ENCODE assay signal across 12 cellular contexts in the genomic region with DNA sequence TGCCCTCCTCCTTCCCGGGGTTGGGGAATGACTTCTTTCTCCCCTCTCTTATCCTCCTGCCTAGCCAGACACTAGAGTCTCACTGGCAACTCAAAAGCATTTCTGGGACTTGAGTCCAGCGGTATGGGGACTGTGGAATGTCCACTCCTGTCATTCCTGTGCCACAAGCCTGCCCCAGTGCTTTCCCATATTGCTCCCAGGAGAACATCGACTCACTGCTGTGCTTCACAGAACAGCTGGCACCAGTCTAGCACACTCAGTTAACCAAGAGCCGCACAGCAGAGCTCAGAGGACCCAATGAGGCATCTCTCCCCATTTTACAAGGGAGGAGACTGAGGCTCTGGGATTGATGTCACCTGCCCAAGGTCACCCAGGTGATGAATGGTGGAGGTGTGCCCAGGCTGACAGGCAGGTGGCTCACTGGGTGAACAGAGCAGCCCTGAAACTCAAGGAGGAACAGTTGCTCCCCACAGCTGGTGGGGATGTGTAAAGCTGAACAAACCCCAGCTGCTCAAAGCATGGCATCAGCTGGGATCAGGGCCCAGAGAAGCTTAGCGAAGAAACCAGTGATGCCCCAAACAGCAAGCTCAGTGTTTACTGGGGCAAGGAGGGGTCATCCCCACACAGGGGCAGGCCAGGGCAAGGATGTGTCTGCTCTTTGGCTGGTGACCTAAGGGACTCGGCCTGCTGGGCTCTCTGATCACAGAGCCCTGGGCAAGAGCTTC. TPM values are rescaled to one million over a fixed set of nuclear protein-coding genes. Genes with fewer than 3 reads are reported as not detected.
DNase-seq lines count a peak whose midpoint lies in the region; ATAC-seq, FAIRE-seq and TF ChIP-seq lines count a peak whose summit lies in the region.
"Had no signal": no experiment of that assay in that cellular context is flagged by ENCODE, and none has a peak within 500 bp of the region (broad histone marks: within the 10 kb centered on the region; RNA-seq: fewer than 3 reads in every experiment).

No MANE protein-coding gene starts in this region.

- H3K36me3 ChIP-seq in GM23248 (ENCODE audit: low read depth) (no peaks in the 10 kb centered on the region), astrocyte (ENCODE audit: insufficient read depth, low read length) (no peaks in the 10 kb centered on the region), hepatocyte (replicated peaks; ENCODE audit: insufficient read depth, low read depth) (no peaks in the 10 kb centered on the region), skeletal muscle satellite cell (ENCODE audit: insufficient read depth, low read length) (no peaks in the 10 kb centered on the region)

- no peaks in the 10 kb centered on the region for H4K20me1 ChIP-seq in GM23248 (ENCODE audit: insufficient read depth)
- no peaks in the 10 kb centered on the region for H4K20me1 ChIP-seq in astrocyte (ENCODE audit: insufficient read depth, low read length)
- no peaks in the 10 kb centered on the region for H4K20me1 ChIP-seq in hepatocyte (ENCODE audit: insufficient read depth, poor library complexity, severe bottlenecking)

- ATAC-seq in HG02852 (IDR thresholded peaks at IDR 0.05; ENCODE audit: unreplicated experiment) (no peak), HG02885 (IDR thresholded peaks at IDR 0.05; ENCODE audit: poor library complexity, unreplicated experiment) (no peak)
- ATAC-seq: activated T-cell treated with anti-CD3 and anti-CD28 coated beads, Interleukin-2, amount 50 U/mL, for 72 hours had no signal

- H2AFZ ChIP-seq in GM23248, result no peak overlapping the region
- no peak overlapping the region for H2AFZ ChIP-seq in astrocyte (ENCODE audit: low read depth, low read length)
- no peak overlapping the region for H2AFZ ChIP-seq in hepatocyte

- H3K27ac Mint-ChIP-seq in astrocyte (ENCODE audit: unreplicated experiment), result peak overlapping the region; percentile 86
- H3K27ac Mint-ChIP-seq: activated T-cell treated with anti-CD3 and anti-CD28 coated beads, Interleukin-2, amount 50 U/mL, for 72 hours had no signal

- TF ChIP-seq CTCF in astrocyte (IDR thresholded peaks at IDR 0.05; ENCODE audit: insufficient read depth, low read depth, low read length) (no peak), hepatocyte (IDR thresholded peaks at IDR 0.05; ENCODE audit: poor library complexity) (no peak)

- in situ Hi-C loops in GM23248 (cut with MboI), result no loop called here

- H3K9me3 ChIP-seq in GM23248 (ENCODE audit: low read depth) (no peaks in the 10 kb centered on the region), astrocyte (ENCODE audit: insufficient read depth, low read depth, low read length) (no peaks in the 10 kb centered on the region), hepatocyte (ENCODE audit: low read depth) (no peaks in the 10 kb centered on the region), skeletal muscle satellite cell (replicated peaks; ENCODE audit: low read length) (no peaks in the 10 kb centered on the region)

- peaks cover 45% of the 10 kb centered on the region for H3K4me1 ChIP-seq in GM23248 (ENCODE audit: insufficient read depth)
- H3K4me1 ChIP-seq in astrocyte (ENCODE audit: insufficient read depth, low read length), result peaks cover 61% of the 10 kb centered on the region
- peaks cover 34% of the 10 kb centered on the region for H3K4me1 ChIP-seq in hepatocyte (ENCODE audit: insufficient read depth)
- H3K4me1 ChIP-seq in skeletal muscle satellite cell (ENCODE audit: control insufficient read depth, insufficient read depth, low read length), result peaks cover 74% of the 10 kb centered on the region

- no peaks in the 10 kb centered on the region for H3K9me2 ChIP-seq in GM23248 (ENCODE audit: insufficient read depth)
- H3K9me2 ChIP-seq in hepatocyte (replicated peaks; ENCODE audit: insufficient read depth), result no peaks in the 10 kb centered on the region

- DNase-seq in GM23248, result peak; percentile 72
- no peak for DNase-seq in astrocyte (ENCODE audit: low read depth)
- DNase-seq in hepatocyte (ENCODE audit: low spot score), result no peak
- no peak for DNase-seq in activated CD4-positive, alpha-beta T cell treated with anti-CD3 and anti-CD28 coated beads, Interleukin-2, amount 50 U/mL, for 4 hours
- DNase-seq in EL, result no peak
- DNase-seq: activated T-cell treated with anti-CD3 and anti-CD28 coated beads, Interleukin-2, amount 50 U/mL, for 72 hours; cortex of kidney; DND-41; immature natural killer cell had no signal

- 77 to 80% methylated on average over 6 of the region's 6 CpGs for whole genome bisulfite sequencing in GM23248 (ENCODE audit: low coverage in 1 of 2, low lambda C conversion rate in 2 of 2, missing lambda C conversion rate in 2 of 2), 2 experiments
- WGBS in hepatocyte (ENCODE audit: low lambda C conversion rate, missing lambda C conversion rate), result 83% methylated on average over 6 of the region's 6 CpGs

- peaks cover 52% of the 10 kb centered on the region for H3K4me1 Mint-ChIP-seq in astrocyte (ENCODE audit: low read depth, unreplicated experiment)

- H3K27me3 ChIP-seq in GM23248 (replicated peaks; ENCODE audit: insufficient read depth) (no peaks in the 10 kb centered on the region), astrocyte (ENCODE audit: insufficient read depth, low read length) (no peaks in the 10 kb centered on the region), hepatocyte (no peaks in the 10 kb centered on the region), skeletal muscle satellite cell (ENCODE audit: control insufficient read depth, insufficient read depth, low read length) (no peaks in the 10 kb centered on the region)

- H3K36me3 Mint-ChIP-seq in astrocyte (ENCODE audit: low read depth, unreplicated experiment), result no peaks in the 10 kb centered on the region
- H3K36me3 Mint-ChIP-seq: immature natural killer cell had no signal

- no peak for FAIRE-seq in astrocyte (lab: Jason Lieb, UNC)

- H3K4me2 ChIP-seq in GM23248 (ENCODE audit: unreplicated experiment), result no peak overlapping the region
- peak overlapping the region; percentile 72 for H3K4me2 ChIP-seq in astrocyte (ENCODE audit: low read length)
- H3K4me2 ChIP-seq in hepatocyte, result no peak overlapping the region
- H3K4me2 ChIP-seq in skeletal muscle satellite cell (ENCODE audit: low read length), result peak overlapping the region; percentile 52

- no peak overlapping the region for H3K4me3 ChIP-seq in GM23248
- no peak overlapping the region for H3K4me3 ChIP-seq in astrocyte (ENCODE audit: insufficient read depth, low read depth, low read length)
- H3K4me3 ChIP-seq in hepatocyte, result no peak overlapping the region
- H3K4me3 ChIP-seq in skeletal muscle satellite cell (ENCODE audit: low read length), result no peak overlapping the region

- H3K4me3 Mint-ChIP-seq in astrocyte (ENCODE audit: unreplicated experiment), result no peak overlapping the region
- H3K4me3 Mint-ChIP-seq: activated T-cell treated with anti-CD3 and anti-CD28 coated beads, Interleukin-2, amount 50 U/mL, for 72 hours; immature natural killer cell had no signal

- H3F3A ChIP-seq in GM23248 (ENCODE audit: insufficient read depth), result no peaks in the 10 kb centered on the region

- no peaks in the 10 kb centered on the region for H3K27me3 Mint-ChIP-seq in astrocyte (ENCODE audit: low read depth, unreplicated experiment)

- H3K79me2 ChIP-seq in GM23248 (ENCODE audit: insufficient read depth) (no peaks in the 10 kb centered on the region), astrocyte (ENCODE audit: insufficient read depth, low read length) (no peaks in the 10 kb centered on the region), hepatocyte (no peaks in the 10 kb centered on the region)

- no peaks in the 10 kb centered on the region for H3K9me3 Mint-ChIP-seq in astrocyte (ENCODE audit: unreplicated experiment)
- H3K9me3 Mint-ChIP-seq: activated T-cell treated with anti-CD3 and anti-CD28 coated beads, Interleukin-2, amount 50 U/mL, for 72 hours; immature natural killer cell had no signal

- peak overlapping the region; percentile 85 for H3K27ac ChIP-seq in GM23248
- H3K27ac ChIP-seq in astrocyte (ENCODE audit: low read depth, low read length), result peak overlapping the region; percentile 96
- peak overlapping the region; percentile 88 for H3K27ac ChIP-seq in hepatocyte

- H3K9ac ChIP-seq in GM23248 (0 out of 2 replicates have a peak overlapping the region, but pooled peaks have one; percentile 68), astrocyte (ENCODE audit: low read length) (peak overlapping the region; percentile 83), skeletal muscle satellite cell (ENCODE audit: low read depth, low read length) (peak overlapping the region; percentile 80)

RNA-seq across cellular contexts. Expression of gene DUSP7, which starts 35.4 kb away (rescaled TPM):
- total RNA-seq in GM23248 (2014; rRNA removed; shearing (Covaris generic)), result 12.4 and 17.7 TPM in 2 replicates
- polyA plus RNA-seq in GM23248 (2016; fragmentation: Nextera tagmentation; extraction: Ambion mirVana) (5.1 and 5.8 TPM in 2 replicates), hepatocyte (5.9 and 6.4 TPM in 2 replicates)
- total RNA-seq in astrocyte (24.2 and 24.9 TPM in 2 replicates), hepatocyte (13.1 and 13.8 TPM in 2 replicates)
- total RNA-seq in skeletal muscle satellite cell (2012; rRNA removed), result 11.4 and 12.2 TPM in 2 replicates

Comparison
In these comparisons a context has a peak if more than half of its experiments do, and no peak if none do; other contexts are left out.
1. H3K4me2 ChIP-seq: peak in astrocyte (single experiment) and skeletal muscle satellite cell (single experiment); none in GM23248 (single experiment) and hepatocyte (single experiment).
2. Peak in every context shown above with its lines, with median percentiles within 50 percentile points of each other: H3K27ac ChIP-seq and H3K9ac ChIP-seq.